In genomic region chr17:45873728-45874127, GRCh38 we compare ENCODE assay signal across 15 cellular contexts. TPM values are rescaled to one million over a fixed set of nuclear protein-coding genes. Genes with fewer than 3 reads are reported as not detected.
DNase-seq lines count a peak whose midpoint lies in the region; ATAC-seq, FAIRE-seq and TF ChIP-seq lines count a peak whose summit lies in the region.
"Had no signal": no experiment of that assay in that cellular context is flagged by ENCODE, and none has a peak within 500 bp of the region (broad histone marks: within the 10 kb centered on the region; RNA-seq: fewer than 3 reads in every experiment).

No MANE protein-coding gene starts in this region.

- H3K36me3 Mint-ChIP-seq in T-helper 2 cell treated with Interferon-gamma antibody and Interleukin-4, amounts not matched to agents 5 μg/mL and 100 μg/mL, for 36 hours (ENCODE audit: low read depth), result no peaks in the 10 kb centered on the region
- H3K36me3 Mint-ChIP-seq in endodermal cell (ENCODE audit: low read depth), result no peaks in the 10 kb centered on the region
- H3K36me3 Mint-ChIP-seq in CD8-positive, alpha-beta memory T cell, result peaks cover 0 to 1% (median 0%) of the 10 kb centered on the region in 3 donors

- no peak for TF ChIP-seq EP300 in GM12878 (IDR thresholded peaks at IDR 0.05; ENCODE audit: borderline replicate concordance in 1 of 2, control insufficient read depth in 1 of 2, low read depth in 2 of 2, low read length in 2 of 2)

- POLR2A ChIA-PET in GM12878 (lab: Charles Lee), result interaction anchor here (0.6 kb wide), 1 partner anchor 60 kb away, joined by 4 read pairs; no protein-coding TSS in a partner anchor
- POLR2A ChIA-PET in CD8-positive, alpha-beta memory T cell (lab: Charles Lee), result no interaction called here

- TF ChIP-seq CTCF in GM12878 (IDR thresholded peaks at IDR 0.05 in 2 of 3, conservative IDR thresholded peaks at IDR 0.05 in 1 of 3; ENCODE audit: control insufficient read depth in 2 of 3, extremely low read depth in 1 of 3, insufficient read depth in 1 of 3, low read depth in 3 of 3, low read length in 3 of 3) (no peak), endodermal cell (conservative IDR thresholded peaks at IDR 0.05) (no peak)

- WGBS in GM12878 (ENCODE audit: insufficient coverage, insufficient replicate concordance, low lambda C conversion rate, missing lambda C conversion rate), result 4% methylated on average over 6 of the region's 6 CpGs
- 50 to 65% methylated on average over 6 of the region's 6 CpGs for WGBS in endodermal cell (ENCODE audit: insufficient coverage in 1 of 2, insufficient read length in 1 of 2), 2 experiments

- no peak for FAIRE-seq in GM12878 (lab: Jason Lieb, UNC)
- FAIRE-seq: pancreas had no signal

- no peaks in the 10 kb centered on the region for H3K9me3 Mint-ChIP-seq in T-helper 2 cell treated with Interferon-gamma antibody and Interleukin-4, amounts not matched to agents 5 μg/mL and 100 μg/mL, for 36 hours
- no peaks in the 10 kb centered on the region for H3K9me3 Mint-ChIP-seq in endodermal cell
- H3K9me3 Mint-ChIP-seq in CD8-positive, alpha-beta memory T cell, result no peaks in the 10 kb centered on the region

- H3K27me3 ChIP-seq in GM12878 (replicated peaks in 1 of 2; ENCODE audit: control insufficient read depth in 2 of 2, insufficient read depth in 2 of 2, low read length in 1 of 2) (peaks cover 0 to 2% of the 10 kb centered on the region in 2 experiments; a peak in 2 of 4 replicates), endodermal cell (ENCODE audit: control insufficient read depth, insufficient read depth, low read length, poor library complexity, severe bottlenecking) (peaks cover 23% of the 10 kb centered on the region)
- no peaks in the 10 kb centered on the region for H3K27me3 ChIP-seq in CD8-positive, alpha-beta memory T cell (ENCODE audit: insufficient read depth, low read length, poor library complexity, severe bottlenecking)
- H3K27me3 ChIP-seq: pancreas had no signal

- CTCF ChIA-PET in GM12878 (lab: Yijun Ruan, JAX), result interaction anchor here (0.6 kb wide), 1 partner anchor 78 kb away, joined by 4 read pairs; no protein-coding TSS in a partner anchor
- CTCF ChIA-PET in CD8-positive, alpha-beta memory T cell (lab: Charles Lee), result no interaction called here

- SMC1A ChIA-PET in GM12878 (lab: Charles Lee; ENCODE audit: uncharacterized antibody, unreplicated experiment), result no interaction called here

- H3K4me1 Mint-ChIP-seq in T-helper 2 cell treated with Interferon-gamma antibody and Interleukin-4, amounts not matched to agents 5 μg/mL and 100 μg/mL, for 36 hours (ENCODE audit: low read depth), result peaks cover 14% of the 10 kb centered on the region
- peaks cover 13% of the 10 kb centered on the region for H3K4me1 Mint-ChIP-seq in endodermal cell
- H3K4me1 Mint-ChIP-seq in CD8-positive, alpha-beta memory T cell, result peaks cover 2 to 8% (median 5%) of the 10 kb centered on the region in 3 donors

- peak overlapping the region; percentile 68 for H3K4me3 Mint-ChIP-seq in T-helper 2 cell treated with Interferon-gamma antibody and Interleukin-4, amounts not matched to agents 5 μg/mL and 100 μg/mL, for 36 hours
- no peak overlapping the region for H3K4me3 Mint-ChIP-seq in endodermal cell
- peak overlapping the region in 1 of 7 donors; percentile 7 for H3K4me3 Mint-ChIP-seq in CD8-positive, alpha-beta memory T cell

- no peak overlapping the region for H3K4me2 ChIP-seq in GM12878 (ENCODE audit: control insufficient read depth, insufficient read depth)

- no peak overlapping the region for H3K4me3 ChIP-seq in GM12878
- no peak overlapping the region for H3K4me3 ChIP-seq in endodermal cell (ENCODE audit: low read length)
- no peak overlapping the region for H3K4me3 ChIP-seq in CD8-positive, alpha-beta memory T cell (ENCODE audit: low read length)
- H3K4me3 ChIP-seq: pancreas had no signal

- H3K27ac ChIP-seq in GM12878 (ENCODE audit: control insufficient read depth, insufficient read depth), result no peak overlapping the region
- no peak overlapping the region for H3K27ac ChIP-seq in endodermal cell (ENCODE audit: low read depth, low read length)
- no peak overlapping the region for H3K27ac ChIP-seq in CD8-positive, alpha-beta memory T cell (ENCODE audit: low read depth, low read length)
- H3K27ac ChIP-seq: pancreas had no signal

- H3K9me3 ChIP-seq in GM12878 (replicated peaks; ENCODE audit: control insufficient read depth, insufficient read depth, low read length) (no peaks in the 10 kb centered on the region; the same call in 2 of the 3 replicates), endodermal cell (ENCODE audit: control insufficient read depth, low read length) (no peaks in the 10 kb centered on the region)
- no peaks in the 10 kb centered on the region for H3K9me3 ChIP-seq in CD8-positive, alpha-beta memory T cell (ENCODE audit: low read length)
- H3K9me3 ChIP-seq: pancreas had no signal

- no TSS peak for BruUV-seq in GM12878 (replicated peaks; lab: Mats Ljungman, UMichigan)

- intact Hi-C loops in GM12878 (cut with micrococcal nuclease; ENCODE audit: unreplicated experiment), result no loop called here

- RAD21 ChIA-PET in GM12878 (lab: Charles Lee; ENCODE audit: unreplicated experiment), result no interaction called here

- DNase-seq in NCI-H146 (lab: John Stamatoyannopoulos, UW) (peak; percentile 17), NCI-H146 treated with DMSO at 0.1 percent for 48 hours (lab: John Stamatoyannopoulos, UW; ENCODE audit: unreplicated experiment) (no peak), GM12878 (ENCODE audit: low read depth, low spot score) (no peak), endodermal cell (no peak)
- peak; percentile 42 for DNase-seq in T-helper 2 cell treated with Interferon-gamma antibody and Interleukin-4, amounts not matched to agents 5 μg/mL and 100 μg/mL, for 36 hours (ENCODE audit: low spot score)
- DNase-seq in stimulated activated CD8-positive, alpha-beta memory T cell treated with anti-CD3 and anti-CD28 coated beads, Interleukin-4, amount 100 ng/mL, for 48 hours, result peak; percentile 57
- DNase-seq in CD8-positive, alpha-beta memory T cell, result no peak
- DNase-seq: 8988T, HCEC 1CT, pancreas had no signal

- H3K27me3 Mint-ChIP-seq in T-helper 2 cell treated with Interferon-gamma antibody and Interleukin-4, amounts not matched to agents 5 μg/mL and 100 μg/mL, for 36 hours (ENCODE audit: low read depth), result peaks cover 6% of the 10 kb centered on the region
- peaks cover 8% of the 10 kb centered on the region for H3K27me3 Mint-ChIP-seq in endodermal cell (ENCODE audit: insufficient read depth)
- peaks cover 7 to 33% of the 10 kb centered on the region in 2 donors for H3K27me3 Mint-ChIP-seq in CD8-positive, alpha-beta memory T cell

- TF ChIP-seq RAD21 in GM12878 (IDR thresholded peaks at IDR 0.05; ENCODE audit: insufficient read depth, low read depth, low read length), result no peak

- no peaks in the 10 kb centered on the region for H3K36me3 ChIP-seq in GM12878 (ENCODE audit: control insufficient read depth in 2 of 2, insufficient read depth in 2 of 2, low read length in 1 of 2)
- H3K36me3 ChIP-seq in endodermal cell (ENCODE audit: control insufficient read depth, insufficient read depth, low read length), result no peaks in the 10 kb centered on the region
- H3K36me3 ChIP-seq in CD8-positive, alpha-beta memory T cell (ENCODE audit: insufficient read depth, low read length), result no peaks in the 10 kb centered on the region
- H3K36me3 ChIP-seq: pancreas had no signal

- no peak overlapping the region; the same call in 1 of the 2 replicates for H2AFZ ChIP-seq in GM12878 (ENCODE audit: control insufficient read depth, low read depth, low read length)

- ATAC-seq in GM12878 (peak; percentile 63), HG02852 (IDR thresholded peaks at IDR 0.05; ENCODE audit: unreplicated experiment) (no peak)
- ATAC-seq: left lobe of liver, Panc1, pancreas had no signal

- H3K9ac ChIP-seq in GM12878 (ENCODE audit: control insufficient read depth, insufficient read depth, low read length), result no peak overlapping the region
- no peak overlapping the region for H3K9ac ChIP-seq in endodermal cell (ENCODE audit: extremely low read depth, low read length, poor library complexity, severe bottlenecking)

- in situ Hi-C loops in GM12878 (cut with MboI), result no loop called here

- no peaks in the 10 kb centered on the region for H3K79me2 ChIP-seq in GM12878 (ENCODE audit: control insufficient read depth, insufficient read depth, low read length)

- H4K20me1 ChIP-seq in GM12878 (ENCODE audit: control insufficient read depth, insufficient read depth), result no peaks in the 10 kb centered on the region

- TF ChIP-seq POLR2A in GM12878 (IDR thresholded peaks at IDR 0.05; ENCODE audit: low read depth, low read length), result no peak

- H3K4me1 ChIP-seq in GM12878 (ENCODE audit: control insufficient read depth, insufficient read depth, low read length), result no peaks in the 10 kb centered on the region
- no peaks in the 10 kb centered on the region for H3K4me1 ChIP-seq in endodermal cell (ENCODE audit: control insufficient read depth, insufficient read depth, low read length)
- no peaks in the 10 kb centered on the region for H3K4me1 ChIP-seq in CD8-positive, alpha-beta memory T cell (ENCODE audit: insufficient read depth, low read length)
- H3K4me1 ChIP-seq: pancreas had no signal

- H3K27ac Mint-ChIP-seq in T-helper 2 cell treated with Interferon-gamma antibody and Interleukin-4, amounts not matched to agents 5 μg/mL and 100 μg/mL, for 36 hours, result peak overlapping the region; percentile 64
- no peak overlapping the region for H3K27ac Mint-ChIP-seq in endodermal cell
- H3K27ac Mint-ChIP-seq in CD8-positive, alpha-beta memory T cell, result peak overlapping the region in 3 of 8 donors; percentile 2 to 33 (median 23)

RNA-seq across cellular contexts. Expression of gene MAPT, which starts 20.6 kb away (rescaled TPM):
- total RNA-seq in GM12878 (2013; cell fraction: nucleolus; rRNA removed), result not detected in 2 replicates
- under 0.01 TPM in 1 of 2 replicates, not detected in the other for total RNA-seq in GM12878 (2014; rRNA removed)
- not detected in 2 replicates for total RNA-seq in GM12878 (2014; rRNA removed; fragmentation: Illumina TruSeq; extraction: Trizol)
- 0.03 TPM in 1 of 2 replicates, not detected in the other for total RNA-seq in GM12878 (2021)
- polyA plus RNA-seq in GM12878 (2011; ENCODE audit: low read depth), result not detected
- polyA plus RNA-seq in GM12878 (2011; rRNA removed), result not detected in 2 replicates
- polyA plus RNA-seq in GM12878 (2011; cell fraction: cytosol; rRNA removed), result 0.01 TPM in 1 of 2 replicates, not detected in the other
- polyA plus RNA-seq in GM12878 (2011; cell fraction: nucleus; rRNA removed), result not detected in 2 replicates
- 0.06 and 0.08 TPM in 2 replicates for polyA plus RNA-seq in GM12878 (2012)
- not detected in 2 replicates for polyA plus RNA-seq in GM12878 (2014; fragmentation: Illumina TruSeq; extraction: Trizol)
- not detected for polyA plus RNA-seq in GM12878 (2014; fragmentation: Nextera tagmentation; extraction: Ambion mirVana)
- polyA plus RNA-seq in GM12878 (2014; rRNA removed), result not detected in 2 replicates
- under 1 TPM in 1 of 2 experiments, not detected in 1; 0.05 TPM for polyA plus RNA-seq in GM12878 (2016; fragmentation: Nextera tagmentation; extraction: Ambion mirVana)
- polyA minus RNA-seq in GM12878 (2011; rRNA and poly(A)+ RNA removed), result not detected in 2 replicates
- not detected in 2 replicates for polyA minus RNA-seq in GM12878 (2011; cell fraction: cytosol; rRNA and poly(A)+ RNA removed)
- polyA minus RNA-seq in GM12878 (2011; cell fraction: nucleus; rRNA and poly(A)+ RNA removed), result not detected in 2 replicates
- under 1 TPM; 0.69 to 0.73 TPM for total RNA-seq in endodermal cell
- polyA plus RNA-seq in endodermal cell (2013, experiment 1 of 2), result 10.8 TPM
- 8.2 TPM for polyA plus RNA-seq in endodermal cell (2013, experiment 2 of 2)
- under 1 TPM; 0.42 TPM for total RNA-seq in CD8-positive, alpha-beta memory T cell
- polyA plus RNA-seq in CD8-positive, alpha-beta memory T cell, result 0.36 TPM

RNA-seq across cellular contexts. Expression of gene SPPL2C, which starts 29.0 kb away (rescaled TPM):
- not detected in 2 replicates for total RNA-seq in GM12878 (2013; cell fraction: nucleolus; rRNA removed)
- not detected in 2 replicates for total RNA-seq in GM12878 (2014; rRNA removed)
- not detected in 2 replicates for total RNA-seq in GM12878 (2014; rRNA removed; fragmentation: Illumina TruSeq; extraction: Trizol)
- total RNA-seq in GM12878 (2021), result not detected in 2 replicates
- polyA plus RNA-seq in GM12878 (2011; ENCODE audit: low read depth), result not detected
- polyA plus RNA-seq in GM12878 (2011; rRNA removed), result not detected in 2 replicates
- not detected in 2 replicates for polyA plus RNA-seq in GM12878 (2011; cell fraction: cytosol; rRNA removed)
- not detected in 2 replicates for polyA plus RNA-seq in GM12878 (2011; cell fraction: nucleus; rRNA removed)
- not detected in 2 replicates for polyA plus RNA-seq in GM12878 (2012)
- polyA plus RNA-seq in GM12878 (2014; fragmentation: Illumina TruSeq; extraction: Trizol), result not detected in 2 replicates
- polyA plus RNA-seq in GM12878 (2014; fragmentation: Nextera tagmentation; extraction: Ambion mirVana), result not detected
- polyA plus RNA-seq in GM12878 (2014; rRNA removed), result not detected in 2 replicates
- polyA plus RNA-seq in GM12878 (2016; fragmentation: Nextera tagmentation; extraction: Ambion mirVana), result not detected
- polyA minus RNA-seq in GM12878 (2011; rRNA and poly(A)+ RNA removed), result not detected in 2 replicates
- polyA minus RNA-seq in GM12878 (2011; cell fraction: cytosol; rRNA and poly(A)+ RNA removed), result not detected in 2 replicates
- not detected in 2 replicates for polyA minus RNA-seq in GM12878 (2011; cell fraction: nucleus; rRNA and poly(A)+ RNA removed)
- total RNA-seq in endodermal cell, result not detected
- polyA plus RNA-seq in endodermal cell (2013, experiment 1 of 2), result not detected
- polyA plus RNA-seq in endodermal cell (2013, experiment 2 of 2), result not detected
- total RNA-seq in CD8-positive, alpha-beta memory T cell, result not detected
- polyA plus RNA-seq in CD8-positive, alpha-beta memory T cell, result not detected
- total RNA-seq: cardiac septum, G401, left lobe of liver, pancreas had no signal
- polyA plus RNA-seq: pancreas had no signal

Comparison
In these comparisons a context has a peak if more than half of its experiments do, and no peak if none do; other contexts are left out.
1. DNase-seq: peak in NCI-H146 (single experiment), T-helper 2 cell treated with Interferon-gamma antibody and Interleukin-4, amounts not matched to agents 5 μg/mL and 100 μg/mL, for 36 hours (single experiment) and stimulated activated CD8-positive, alpha-beta memory T cell treated with anti-CD3 and anti-CD28 coated beads, Interleukin-4, amount 100 ng/mL, for 48 hours (single experiment); none in NCI-H146 treated with DMSO at 0.1 percent for 48 hours (single experiment), GM12878 (single experiment), endodermal cell (single experiment) and CD8-positive, alpha-beta memory T cell (0 of 5).